Comparison of ENCODE assay signal across 8 cellular contexts in the genomic region with DNA sequence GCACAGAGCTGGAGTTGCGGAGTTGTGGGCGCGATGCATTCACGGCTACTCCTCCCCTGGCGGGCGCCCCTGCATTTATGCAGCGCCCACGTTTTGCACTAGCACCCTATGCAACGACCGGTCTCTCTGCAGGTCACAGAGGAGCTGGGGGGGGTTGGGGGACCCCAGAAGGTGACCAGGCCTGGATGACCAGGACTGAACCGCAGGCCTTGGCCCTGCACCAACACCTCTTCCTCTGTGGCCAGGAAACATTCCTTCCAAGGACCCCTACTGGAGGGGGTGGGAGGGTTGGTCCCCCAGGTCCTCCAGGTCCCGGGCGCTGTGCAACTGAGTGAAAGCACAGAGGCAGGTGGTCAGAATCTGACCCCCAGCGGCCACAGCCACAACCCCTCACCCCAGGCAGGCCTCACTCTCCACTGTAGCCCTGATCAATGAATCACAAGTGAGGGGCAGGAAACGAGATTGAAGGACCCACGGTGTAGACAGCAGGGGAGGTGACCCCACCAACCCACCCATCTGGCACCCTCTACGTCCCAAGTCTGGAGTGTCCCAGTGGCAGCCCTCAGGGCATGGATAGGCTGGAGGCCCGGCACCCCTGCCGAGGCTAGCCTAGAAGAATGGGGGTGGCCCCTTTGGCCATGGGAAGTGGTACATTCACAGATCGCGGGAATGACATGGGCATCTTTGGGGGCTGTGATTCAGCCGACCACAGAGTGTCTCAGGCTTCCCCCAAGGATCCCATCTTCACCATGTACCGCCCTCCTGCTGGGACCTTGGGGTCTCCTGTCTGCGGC. TPM values are rescaled to one million over a fixed set of nuclear protein-coding genes. Genes with fewer than 3 reads are reported as not detected.
A peak's percentile ranks its signal among the peaks of the same experiment; 100 is the strongest.
DNase-seq lines count a peak whose midpoint lies in the region; ATAC-seq, FAIRE-seq and TF ChIP-seq lines count a peak whose summit lies in the region.

No MANE protein-coding gene starts in this region.

- peak overlapping the region; percentile 23 for H2AFZ ChIP-seq in SU-DHL-6 (ENCODE audit: low read depth, low read length, severe bottlenecking)

- peak overlapping the region; percentile 62 for H3K4me3 ChIP-seq in SU-DHL-6 (ENCODE audit: insufficient read depth, low read length, poor library complexity, severe bottlenecking)
- peak overlapping the region; percentile 66 for H3K4me3 ChIP-seq in fibroblast of villous mesenchyme (ENCODE audit: low read depth, low read length)
- H3K4me3 ChIP-seq in gastrocnemius medialis = peak overlapping the region; percentile 55 to 80 (median 63)

- H3K27ac Mint-ChIP-seq in activated naive CD4-positive, alpha-beta T cell treated with anti-CD3 and anti-CD28 coated beads, Interleukin-2, amount 10 ng/mL, durations not matched to agents 7 days and 5 days = peak overlapping the region; percentile 91

- H3K9ac ChIP-seq in SU-DHL-6 (ENCODE audit: low read length) = peak overlapping the region; percentile 88

- peaks cover 8% of the 10 kb centered on the region for H3F3A ChIP-seq in SU-DHL-6 (ENCODE audit: insufficient read depth)

- no peak for FAIRE-seq in RCC 7860 (lab: Jason Lieb, UNC)

- H4K20me1 ChIP-seq in SU-DHL-6 (ENCODE audit: low read depth, low read length) = no peaks in the 10 kb centered on the region

- H3K27ac ChIP-seq in SU-DHL-6 (ENCODE audit: low read depth, low read length) = peak overlapping the region; percentile 50
- H3K27ac ChIP-seq in gastrocnemius medialis = peak overlapping the region; percentile 95 to 100 (median 98)

- DNase-seq in activated naive CD4-positive, alpha-beta T cell treated with anti-CD3 and anti-CD28 coated beads, Interleukin-2, amount 10 ng/mL, durations not matched to agents 7 days and 5 days = no peak
- DNase-seq in activated naive CD4-positive, alpha-beta T cell (lab: John Stamatoyannopoulos, UW) = no peak
- DNase-seq in fibroblast of villous mesenchyme (ENCODE audit: low read depth) (no peak), gastrocnemius medialis (peak in 1 of 2 donors; percentile 43), medulla oblongata (ENCODE audit: extremely low spot score) (no peak), RCC 7860 (ENCODE audit: low spot score) (no peak), Ammon's horn (ENCODE audit: low spot score) (no peak)

- ATAC-seq in gastrocnemius medialis = peak in 1 of 2 donors; percentile 0

- peaks cover 39% of the 10 kb centered on the region for H3K4me1 Mint-ChIP-seq in activated naive CD4-positive, alpha-beta T cell treated with anti-CD3 and anti-CD28 coated beads, Interleukin-2, amount 10 ng/mL, durations not matched to agents 7 days and 5 days

- H3K27me3 ChIP-seq in SU-DHL-6 (ENCODE audit: low read length) (no peaks in the 10 kb centered on the region), gastrocnemius medialis (no peaks in the 10 kb centered on the region)

- H3K79me2 ChIP-seq in SU-DHL-6 (ENCODE audit: insufficient read depth, low read length) = no peaks in the 10 kb centered on the region

- H3K4me2 ChIP-seq in SU-DHL-6 (ENCODE audit: low read depth, low read length, poor library complexity, severe bottlenecking) = peak overlapping the region; percentile 74

- H3K36me3 ChIP-seq in SU-DHL-6 (ENCODE audit: low read length) (no peaks in the 10 kb centered on the region), gastrocnemius medialis (no peaks in the 10 kb centered on the region)

- TF ChIP-seq CTCF in SU-DHL-6 (IDR thresholded peaks at IDR 0.05; ENCODE audit: insufficient read depth, low read length, poor library complexity, severe bottlenecking) (no peak), fibroblast of villous mesenchyme (IDR thresholded peaks at IDR 0.05; ENCODE audit: insufficient read depth, low read depth, low read length) (no peak), gastrocnemius medialis (IDR thresholded peaks at IDR 0.05 in 4 of 5, conservative IDR thresholded peaks at IDR 0.05 in 1 of 5) (no peak)

- peaks cover 1% of the 10 kb centered on the region for H3K36me3 Mint-ChIP-seq in activated naive CD4-positive, alpha-beta T cell treated with anti-CD3 and anti-CD28 coated beads, Interleukin-2, amount 10 ng/mL, durations not matched to agents 7 days and 5 days

- CTCF ChIA-PET in activated naive CD4-positive, alpha-beta T cell treated with anti-CD3 and anti-CD28 coated beads, Interleukin-2, amount 10 ng/mL, durations not matched to agents 7 days and 5 days (lab: Charles Lee) = interaction anchor here (0.6 to 1.5 kb wide), 3 partner anchors 8 to 132 kb away, joined by 3 to 4 read pairs (median 3); no protein-coding TSS in a partner anchor

- peak overlapping the region; percentile 91 for H3K4me3 Mint-ChIP-seq in activated naive CD4-positive, alpha-beta T cell treated with anti-CD3 and anti-CD28 coated beads, Interleukin-2, amount 10 ng/mL, durations not matched to agents 7 days and 5 days

- in situ Hi-C loops in gastrocnemius medialis (cut with MboI; ENCODE audit: low sequenced_read_pairs in 4 of 4) = loop anchor here in 1 of 4 donors (10.0 kb wide), 1 partner anchor 127 kb away; no protein-coding TSS in a partner anchor

- intact Hi-C loops in gastrocnemius medialis (cut with DNase I; ENCODE audit: low total_unique reads) = loop anchor here (1.0 to 10.0 kb wide), 6 partner anchors 30 to 1313 kb away; a partner anchor contains a TSS

- no peaks in the 10 kb centered on the region for H3K27me3 Mint-ChIP-seq in activated naive CD4-positive, alpha-beta T cell treated with anti-CD3 and anti-CD28 coated beads, Interleukin-2, amount 10 ng/mL, durations not matched to agents 7 days and 5 days

- H3K9me3 Mint-ChIP-seq in activated naive CD4-positive, alpha-beta T cell treated with anti-CD3 and anti-CD28 coated beads, Interleukin-2, amount 10 ng/mL, durations not matched to agents 7 days and 5 days = no peaks in the 10 kb centered on the region

- no peaks in the 10 kb centered on the region for H3K9me2 ChIP-seq in SU-DHL-6 (replicated peaks; ENCODE audit: insufficient read depth, low read length)

- TF ChIP-seq POLR2A in gastrocnemius medialis (IDR thresholded peaks at IDR 0.05) = no peak

- peaks cover 42 to 53% of the 10 kb centered on the region in 2 donors for H3K4me1 ChIP-seq in gastrocnemius medialis

- no peaks in the 10 kb centered on the region for H3K9me3 ChIP-seq in SU-DHL-6 (ENCODE audit: insufficient read depth, low read length)
- no peaks in the 10 kb centered on the region for H3K9me3 ChIP-seq in gastrocnemius medialis

RNA-seq across cellular contexts. Expression of a gene that starts 11.1 kb away (rescaled TPM):
- 59.2 and 80.9 TPM in 2 replicates for total RNA-seq in fibroblast of villous mesenchyme
- total RNA-seq in gastrocnemius medialis = 1,000 to 10,000 TPM; 1,858 to 2,149 (median 1,965) TPM

RNA-seq across cellular contexts. Expression of a gene that starts 34.0 kb away (rescaled TPM):
- total RNA-seq in fibroblast of villous mesenchyme = 31.2 and 36.7 TPM in 2 replicates
- 10 to 100 TPM; 16.0 to 30.8 (median 22.2) TPM for total RNA-seq in gastrocnemius medialis

RNA-seq across cellular contexts. Expression of a gene that starts 34.6 kb away (rescaled TPM):
- total RNA-seq in fibroblast of villous mesenchyme (1.3 TPM in 2 replicates), gastrocnemius medialis (1 to 10 TPM in 1 of 4 donors, under 1 TPM in 1, not detected in 2; 0.93 to 1.4 TPM)

RNA-seq across cellular contexts. Expression of a gene that starts 46.6 kb away (rescaled TPM):
- total RNA-seq in fibroblast of villous mesenchyme = 46.6 and 51.5 TPM in 2 replicates
- 10 to 100 TPM; 54.6 to 82.9 (median 63.6) TPM for total RNA-seq in gastrocnemius medialis

Comparison
In these comparisons a context has a peak if more than half of its experiments do, and no peak if none do; other contexts are left out.
1. RNA of a gene that starts 11.1 kb away (total RNA-seq): 1,858 to 2,149 TPM in gastrocnemius medialis; 59.2 to 80.9 TPM in fibroblast of villous mesenchyme; every median in the first group is over 10 times any median in the second.
2. Peak in every context shown above with its lines, with median percentiles within 50 percentile points of each other: H3K4me3 ChIP-seq.